34 cellular contexts compared by ENCODE assay signal in the genomic region with DNA sequence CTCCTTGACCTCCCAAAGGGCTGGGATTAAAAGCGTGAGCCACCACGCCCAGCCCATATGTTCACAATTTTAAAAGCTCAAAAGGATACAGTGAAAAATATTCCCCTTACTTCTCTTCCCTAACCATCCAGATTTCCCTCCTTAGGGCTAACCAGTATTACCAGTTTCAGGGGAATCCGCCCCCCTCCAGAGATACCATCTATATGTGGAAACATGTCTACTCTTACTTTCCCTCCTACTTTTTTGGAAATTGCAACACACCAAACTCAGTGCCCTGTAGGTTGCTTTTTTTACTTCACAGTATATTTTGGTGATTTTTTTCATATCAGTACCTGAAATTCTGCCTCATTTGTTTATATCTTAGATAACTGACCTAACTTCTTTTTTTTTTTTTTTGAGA. TPM values are rescaled to one million over a fixed set of nuclear protein-coding genes. Genes with fewer than 3 reads are reported as not detected.
"Had no signal": no experiment of that assay in that cellular context is flagged by ENCODE, and none has a peak within 500 bp of the region (broad histone marks: within the 10 kb centered on the region; RNA-seq: fewer than 3 reads in every experiment).

No MANE protein-coding gene starts in this region.

- H3K4me3 ChIP-seq: gastrocnemius medialis, hepatocyte, mucosa of descending colon, right lobe of liver, skin epidermis, stomach, thyroid gland had no signal

- H3K4me1 ChIP-seq: gastrocnemius medialis, stomach, thyroid gland had no signal

- H3K79me2 ChIP-seq: hepatocyte had no signal

- H3K27me3 Mint-ChIP-seq: activated CD4-positive, alpha-beta memory T cell treated with anti-CD3 and anti-CD28 coated beads, Interleukin-2, amount 10 ng/mL, durations not matched to agents 7 days and 5 days; activated CD4-positive, alpha-beta T cell treated with anti-CD3 and anti-CD28 coated beads, Interleukin-2, amount 10 ng/mL, durations not matched to agents 7 days and 5 days; activated T-helper 17 cell treated with anti-CD3 and anti-CD28 coated beads, Interleukin-2, amount 50 U/mL, for 72 hours; natural killer cell treated with Interleukin-12 subunit alpha and Interleukin-12 subunit beta and Interleukin-15 and Interleukin-18, amount 100 ng/mL, for 72 hours had no signal

- ATAC-seq: activated naive CD4-positive, alpha-beta T cell treated with anti-CD3 and anti-CD28 coated beads, Interleukin-2, amount 50 U/mL, for 72 hours; activated T-cell treated with anti-CD3 and anti-CD28 coated beads, Interleukin-2, amount 50 U/mL, for 4 hours; activated T-helper 17 cell treated with anti-CD3 and anti-CD28 coated beads, Interleukin-2, amount 50 U/mL, for 72 hours; gastrocnemius medialis; left cardiac atrium; left ventricle myocardium superior; mucosa of descending colon; natural killer cell treated with Interleukin-12 subunit alpha and Interleukin-12 subunit beta and Interleukin-15 and Interleukin-18, amount 100 ng/mL, for 72 hours; right lobe of liver; stimulated activated effector memory CD8-positive, alpha-beta T cell treated with anti-CD3 and anti-CD28 coated beads, Interleukin-12 subunit alpha, Interleukin-12 subunit beta, amount 100 ng/mL, for 72 hours had no signal

- H3K36me3 ChIP-seq: right lobe of liver, thyroid gland had no signal

- H3K27ac ChIP-seq: gastrocnemius medialis, hepatocyte, neutrophil, right lobe of liver, skin epidermis, stomach, thyroid gland had no signal

- FAIRE-seq: colon, keratinocyte, TTC549, urothelium cell line had no signal

- H3K9me3 Mint-ChIP-seq: activated CD4-positive, alpha-beta memory T cell treated with anti-CD3 and anti-CD28 coated beads, Interleukin-2, amount 10 ng/mL, durations not matched to agents 7 days and 5 days; activated CD4-positive, alpha-beta T cell treated with anti-CD3 and anti-CD28 coated beads, Interleukin-2, amount 10 ng/mL, durations not matched to agents 7 days and 5 days; activated naive CD4-positive, alpha-beta T cell treated with anti-CD3 and anti-CD28 coated beads, Interleukin-2, amount 50 U/mL, for 72 hours; activated T-cell treated with anti-CD3 and anti-CD28 coated beads, Interleukin-2, amount 50 U/mL, for 4 hours; activated T-helper 17 cell treated with anti-CD3 and anti-CD28 coated beads, Interleukin-2, amount 50 U/mL, for 72 hours; natural killer cell treated with Interleukin-12 subunit alpha and Interleukin-12 subunit beta and Interleukin-15 and Interleukin-18, amount 100 ng/mL, for 72 hours; stimulated activated effector memory CD8-positive, alpha-beta T cell treated with anti-CD3 and anti-CD28 coated beads, Interleukin-12 subunit alpha, Interleukin-12 subunit beta, amount 100 ng/mL, for 72 hours had no signal

- H3K27me3 ChIP-seq: gastrocnemius medialis, hepatocyte, neutrophil, right lobe of liver, stomach, thyroid gland had no signal

- H3K4me2 ChIP-seq: hepatocyte had no signal

- H3K27ac Mint-ChIP-seq: activated CD4-positive, alpha-beta memory T cell treated with anti-CD3 and anti-CD28 coated beads, Interleukin-2, amount 10 ng/mL, durations not matched to agents 7 days and 5 days; activated CD4-positive, alpha-beta T cell treated with anti-CD3 and anti-CD28 coated beads, Interleukin-2, amount 10 ng/mL, durations not matched to agents 7 days and 5 days; activated naive CD4-positive, alpha-beta T cell treated with anti-CD3 and anti-CD28 coated beads, Interleukin-2, amount 50 U/mL, for 72 hours; activated T-helper 17 cell treated with anti-CD3 and anti-CD28 coated beads, Interleukin-2, amount 50 U/mL, for 72 hours; natural killer cell treated with Interleukin-12 subunit alpha and Interleukin-12 subunit beta and Interleukin-15 and Interleukin-18, amount 100 ng/mL, for 72 hours; stimulated activated effector memory CD8-positive, alpha-beta T cell treated with anti-CD3 and anti-CD28 coated beads, Interleukin-12 subunit alpha, Interleukin-12 subunit beta, amount 100 ng/mL, for 72 hours had no signal

- H3K4me3 Mint-ChIP-seq: activated CD4-positive, alpha-beta memory T cell treated with anti-CD3 and anti-CD28 coated beads, Interleukin-2, amount 10 ng/mL, durations not matched to agents 7 days and 5 days; activated CD4-positive, alpha-beta T cell treated with anti-CD3 and anti-CD28 coated beads, Interleukin-2, amount 10 ng/mL, durations not matched to agents 7 days and 5 days; activated T-cell treated with anti-CD3 and anti-CD28 coated beads, Interleukin-2, amount 50 U/mL, for 4 hours; activated T-helper 17 cell treated with anti-CD3 and anti-CD28 coated beads, Interleukin-2, amount 50 U/mL, for 72 hours; natural killer cell treated with Interleukin-12 subunit alpha and Interleukin-12 subunit beta and Interleukin-15 and Interleukin-18, amount 100 ng/mL, for 72 hours; stimulated activated effector memory CD8-positive, alpha-beta T cell treated with anti-CD3 and anti-CD28 coated beads, Interleukin-12 subunit alpha, Interleukin-12 subunit beta, amount 100 ng/mL, for 72 hours had no signal

- H2AFZ ChIP-seq: hepatocyte had no signal

- H3K9me3 ChIP-seq: gastrocnemius medialis, mucosa of descending colon, neutrophil, right lobe of liver, stomach, thyroid gland had no signal

- H3K4me1 Mint-ChIP-seq: activated CD4-positive, alpha-beta memory T cell treated with anti-CD3 and anti-CD28 coated beads, Interleukin-2, amount 10 ng/mL, durations not matched to agents 7 days and 5 days; activated CD4-positive, alpha-beta T cell treated with anti-CD3 and anti-CD28 coated beads, Interleukin-2, amount 10 ng/mL, durations not matched to agents 7 days and 5 days; activated T-helper 17 cell treated with anti-CD3 and anti-CD28 coated beads, Interleukin-2, amount 50 U/mL, for 72 hours had no signal

- DNase-seq: activated CD4-positive, alpha-beta memory T cell treated with anti-CD3 and anti-CD28 coated beads, Interleukin-2, amount 10 ng/mL, durations not matched to agents 7 days and 5 days; activated CD4-positive, alpha-beta T cell treated with anti-CD3 and anti-CD28 coated beads, Interleukin-2, amount 10 ng/mL, durations not matched to agents 7 days and 5 days; activated CD4-positive, CD25-positive, alpha-beta regulatory T cell treated with anti-CD3 and anti-CD28 coated beads, Interleukin-2, amount 50 U/mL, for 72 hours; activated T-cell treated with anti-CD3 and anti-CD28 coated beads, Interleukin-2, amount 50 U/mL, for 4 hours; dermis blood vessel endothelial cell; effector CD4-positive, alpha-beta T cell; gastrocnemius medialis; glutamatergic neuron; left cardiac atrium; left ventricle myocardium superior; mucosa of descending colon; right lobe of liver; stimulated activated CD4-positive, alpha-beta T cell treated with anti-CD3 and anti-CD28 coated beads, Interleukin-12 subunit alpha, Interleukin-12 subunit beta, amount 100 ng/mL, for 4 hours; stimulated activated CD4-positive, alpha-beta T cell treated with anti-CD3 and anti-CD28 coated beads, Interleukin-4, amount 100 ng/mL, for 24 hours; stomach; thyroid gland had no signal

RNA-seq across cellular contexts. Expression of gene TULP1, which starts 51.4 kb away (rescaled TPM):
- total RNA-seq: activated CD4-positive, alpha-beta memory T cell treated with anti-CD3 and anti-CD28 coated beads, Interleukin-2, amount 10 ng/mL, durations not matched to agents 7 days and 5 days; activated CD4-positive, alpha-beta T cell treated with anti-CD3 and anti-CD28 coated beads, Interleukin-2, amount 10 ng/mL, durations not matched to agents 7 days and 5 days; activated naive CD4-positive, alpha-beta T cell treated with anti-CD3 and anti-CD28 coated beads, Interleukin-2, amount 50 U/mL, for 72 hours; activated T-cell treated with anti-CD3 and anti-CD28 coated beads, Interleukin-2, amount 50 U/mL, for 4 hours; activated T-helper 17 cell treated with anti-CD3 and anti-CD28 coated beads, Interleukin-2, amount 50 U/mL, for 72 hours; dermis blood vessel endothelial cell; epithelial cell of proximal tubule; gastrocnemius medialis; hepatocyte; left ventricle myocardium superior; lung microvascular endothelial cell; mesenteric fat pad; mucosa of descending colon; natural killer cell treated with Interleukin-12 subunit alpha and Interleukin-12 subunit beta and Interleukin-15 and Interleukin-18, amount 100 ng/mL, for 72 hours; osteocyte; posterior vena cava; renal cortical epithelial cell; right lobe of liver; stomach; T-helper 1 cell treated with Interleukin-12 subunit alpha and Interleukin-12 subunit beta and Interleukin-4 antibody, amounts not matched to agents 30 ng/mL and 1 ng/mL, for 36 hours; thyroid gland had no signal
- polyA plus RNA-seq: keratinocyte had no signal
